ENCODE assay signal across 17 cellular contexts in genomic region chr13:56586966-56587365, GRCh38.
DNase-seq lines count a peak whose midpoint lies in the region; ATAC-seq and TF ChIP-seq lines count a peak whose summit lies in the region.
"Had no signal": no experiment of that assay in that cellular context is flagged by ENCODE, and none has a peak within 500 bp of the region (broad histone marks: within the 10 kb centered on the region; RNA-seq: fewer than 3 reads in every experiment).

No MANE protein-coding gene starts in this region.

- no peaks in the 10 kb centered on the region for H3K36me3 ChIP-seq in esophagus muscularis mucosa
- H3K36me3 ChIP-seq: BLaER1 treated with 17β-estradiol and CSF1 and Interleukin-3, amounts not matched to agents 10 nM and 100 nM had no signal

- WGBS in esophagus muscularis mucosa = 53% methylated on average over 1 of the region's 1 CpG

- intact Hi-C loops in esophagus muscularis mucosa (cut with DNase I) (no loop called here), dorsolateral prefrontal cortex (cut with DNase I) (no loop called here)

- DNase-seq in D341Med (ENCODE audit: low spot score) (peak; percentile 25), DMS 273 treated with DMSO at 0.1 percent for 48 hours (lab: John Stamatoyannopoulos, UW) (peak; percentile 4), NCI-H524 treated with DMSO at 0.1 percent for 48 hours (lab: John Stamatoyannopoulos, UW) (peak; percentile 34), glomerular visceral epithelial cell (ENCODE audit: extremely low spot score) (peak; percentile 2), esophagus muscularis mucosa (ENCODE audit: extremely low spot score) (no peak), GM10266 (ENCODE audit: extremely low spot score) (no peak), omental fat pad (ENCODE audit: low spot score) (no peak), dorsolateral prefrontal cortex (no peak)
- DNase-seq: 8988T; Calu3; CD8-positive, alpha-beta T cell; DMS79 treated with DMSO at 0.1 percent for 48 hours; GF-D8; H9 had no signal

- H3K27ac ChIP-seq in esophagus muscularis mucosa (replicated peaks in 1 of 4) = no peak overlapping the region
- H3K27ac ChIP-seq in dorsolateral prefrontal cortex = no peak overlapping the region
- H3K27ac ChIP-seq: BLaER1 treated with 17β-estradiol and CSF1 and Interleukin-3, amounts not matched to agents 10 nM and 100 nM had no signal

- no peak for TF ChIP-seq EP300 in esophagus muscularis mucosa (IDR thresholded peaks at IDR 0.05)

- ATAC-seq in omental fat pad (ENCODE audit: low FRiP score) = no peak
- ATAC-seq: CD8-positive, alpha-beta T cell; GM12878; HepG2 had no signal

- H3K27me3 ChIP-seq in esophagus muscularis mucosa (no peaks in the 10 kb centered on the region), dorsolateral prefrontal cortex (no peaks in the 10 kb centered on the region)
- H3K27me3 ChIP-seq: BLaER1 treated with 17β-estradiol and CSF1 and Interleukin-3, amounts not matched to agents 10 nM and 100 nM had no signal

- no peaks in the 10 kb centered on the region for H3K9me3 ChIP-seq in esophagus muscularis mucosa
- H3K9me3 ChIP-seq: BLaER1 treated with 17β-estradiol and CSF1 and Interleukin-3, amounts not matched to agents 10 nM and 100 nM had no signal

- H3K4me1 ChIP-seq in esophagus muscularis mucosa = no peaks in the 10 kb centered on the region
- H3K4me1 ChIP-seq: BLaER1 treated with 17β-estradiol and CSF1 and Interleukin-3, amounts not matched to agents 10 nM and 100 nM had no signal

- H3K4me3 ChIP-seq in esophagus muscularis mucosa (no peak overlapping the region), dorsolateral prefrontal cortex (no peak overlapping the region)
- H3K4me3 ChIP-seq: BLaER1 treated with 17β-estradiol and CSF1 and Interleukin-3, amounts not matched to agents 10 nM and 100 nM; GM12878 had no signal

- no peak for TF ChIP-seq POLR2A in esophagus muscularis mucosa (IDR thresholded peaks at IDR 0.05; ENCODE audit: low read depth)

- no peak for TF ChIP-seq CTCF in esophagus muscularis mucosa (IDR thresholded peaks at IDR 0.05)
- no peak for TF ChIP-seq CTCF in GM10266 (IDR thresholded peaks at IDR 0.05; ENCODE audit: control insufficient read depth, insufficient read depth, low read depth, missing control alignments)
- no peak for TF ChIP-seq CTCF in omental fat pad (IDR thresholded peaks at IDR 0.05)
- no peak for TF ChIP-seq CTCF in dorsolateral prefrontal cortex (IDR thresholded peaks at IDR 0.05 in 54 of 56, conservative IDR thresholded peaks at IDR 0.05 in 2 of 56; ENCODE audit: low read depth in 1 of 56, partially characterized antibody in 56 of 56)

Comparison
In these comparisons a context has a peak if more than half of its experiments do, and no peak if none do; other contexts are left out.
1. DNase-seq: peak in D341Med (single experiment), DMS 273 treated with DMSO at 0.1 percent for 48 hours (single experiment), NCI-H524 treated with DMSO at 0.1 percent for 48 hours (single experiment) and glomerular visceral epithelial cell (single experiment); none in esophagus muscularis mucosa (single experiment), GM10266 (single experiment), omental fat pad (single experiment) and dorsolateral prefrontal cortex (0 of 10).